ENCODE assay signal across 21 cellular contexts in the genomic region with DNA sequence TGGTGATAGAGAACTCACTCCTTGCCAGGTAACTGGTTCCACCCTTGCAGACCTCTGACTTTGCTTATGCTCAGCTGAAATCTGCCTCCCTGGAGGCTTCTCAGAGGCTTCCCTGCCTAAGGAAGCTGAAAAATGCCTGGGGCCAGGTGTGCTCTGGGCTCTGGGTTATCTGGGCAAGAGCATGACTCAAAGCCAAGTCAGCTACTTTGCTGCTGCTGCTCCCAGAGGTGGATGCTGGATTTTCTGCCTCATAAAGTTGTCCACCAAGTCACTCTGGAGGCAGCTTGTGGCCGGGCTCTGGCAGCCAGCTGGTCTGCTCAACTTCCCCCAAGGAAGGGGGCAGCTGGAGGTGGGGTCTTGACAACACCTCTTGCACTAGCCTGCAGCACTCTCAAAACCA.
A peak's percentile ranks its signal among the peaks of the same experiment; 100 is the strongest.
DNase-seq lines count a peak whose midpoint lies in the region; ATAC-seq and TF ChIP-seq lines count a peak whose summit lies in the region.
"Had no signal": no experiment of that assay in that cellular context is flagged by ENCODE, and none has a peak within 500 bp of the region (broad histone marks: within the 10 kb centered on the region; RNA-seq: fewer than 3 reads in every experiment).

No MANE protein-coding gene starts in this region.

- H3K9me3 ChIP-seq in AG04450 (ENCODE audit: control insufficient read depth, insufficient read depth, low read length) (no peaks in the 10 kb centered on the region), endodermal cell (ENCODE audit: control insufficient read depth, low read length) (no peaks in the 10 kb centered on the region), lung (ENCODE audit: control insufficient read depth in 2 of 2, insufficient read depth in 1 of 2, low read length in 1 of 2) (peaks cover 0 to 3% of the 10 kb centered on the region in 2 donors)
- H3K9me3 ChIP-seq: uterus had no signal

- no peaks in the 10 kb centered on the region for H3K36me3 Mint-ChIP-seq in endodermal cell (ENCODE audit: low read depth)
- no peaks in the 10 kb centered on the region for H3K36me3 Mint-ChIP-seq in effector memory CD8-positive, alpha-beta T cell (ENCODE audit: insufficient read depth)
- H3K36me3 Mint-ChIP-seq: CD14-positive monocyte, mesothelial cell of epicardium had no signal

- H3K27me3 ChIP-seq in AG04450 (ENCODE audit: control insufficient read depth, insufficient read depth, low read length) (no peaks in the 10 kb centered on the region), endodermal cell (ENCODE audit: control insufficient read depth, insufficient read depth, low read length, poor library complexity, severe bottlenecking) (no peaks in the 10 kb centered on the region), lung (ENCODE audit: control insufficient read depth, insufficient read depth) (no peaks in the 10 kb centered on the region)
- H3K27me3 ChIP-seq: uterus had no signal

- peaks cover 65% of the 10 kb centered on the region for H3K9me3 Mint-ChIP-seq in endodermal cell
- H3K9me3 Mint-ChIP-seq in effector memory CD8-positive, alpha-beta T cell = no peaks in the 10 kb centered on the region
- H3K9me3 Mint-ChIP-seq: activated CD4-positive, alpha-beta T cell treated with anti-CD3 and anti-CD28 coated beads, Interleukin-2, amount 10 ng/mL, durations not matched to agents 24 days and 14 days; neural crest cell had no signal

- H3K9ac ChIP-seq in endodermal cell (ENCODE audit: extremely low read depth, low read length, poor library complexity, severe bottlenecking) = no peak overlapping the region

- 83% methylated on average over 1 of the region's 1 CpG; no CpG with 5 or more reads in 1 of the 2 experiments for WGBS in endodermal cell (ENCODE audit: insufficient coverage in 1 of 2, insufficient read length in 1 of 2), 2 experiments
- 75 to 88% methylated on average over 1 of the region's 1 CpG for WGBS in lung, 2 donors

- DNase-seq in AG04450 (ENCODE audit: low read depth, low spot score) (no peak), M059J (ENCODE audit: low read depth) (peak; percentile 88), endodermal cell (peak; percentile 36), lung (ENCODE audit: low spot score) (peak; percentile 7), RKO (ENCODE audit: low spot score) (no peak)
- DNase-seq in effector memory CD8-positive, alpha-beta T cell = no peak
- DNase-seq: amygdala; cerebellar nuclear complex; DMS79; H9; NCI-H1694; NCI-H446; stimulated activated naive CD8-positive, alpha-beta T cell treated with anti-CD3 and anti-CD28 coated beads, Interleukin-15, Interleukin-2, amounts not matched to agents 100 U/mL and 50 U/mL, for 24 hours; uterus had no signal

- ATAC-seq in lung (ENCODE audit: insufficient read depth, low FRiP score) = no peak
- no peak for ATAC-seq in HG02759 (IDR thresholded peaks at IDR 0.05; ENCODE audit: unreplicated experiment)
- no peak for ATAC-seq in effector memory CD8-positive, alpha-beta T cell (replicated peaks)
- no peak for ATAC-seq in HG03565 (IDR thresholded peaks at IDR 0.05; ENCODE audit: unreplicated experiment)
- ATAC-seq: stimulated activated naive CD8-positive, alpha-beta T cell treated with anti-CD3 and anti-CD28 coated beads, Interleukin-15, Interleukin-2, amounts not matched to agents 100 U/mL and 50 U/mL, for 24 hours had no signal

- no peaks in the 10 kb centered on the region for H3K27me3 Mint-ChIP-seq in endodermal cell (ENCODE audit: insufficient read depth)
- no peaks in the 10 kb centered on the region for H3K27me3 Mint-ChIP-seq in effector memory CD8-positive, alpha-beta T cell
- H3K27me3 Mint-ChIP-seq: activated CD4-positive, alpha-beta T cell treated with anti-CD3 and anti-CD28 coated beads, Interleukin-2, amount 10 ng/mL, durations not matched to agents 24 days and 14 days had no signal

- H3K4me3 ChIP-seq in AG04450 (ENCODE audit: low read depth, low read length) (no peak overlapping the region), endodermal cell (ENCODE audit: low read length) (no peak overlapping the region), lung (no peak overlapping the region)
- H3K4me3 ChIP-seq: SK-N-MC, uterus had no signal

- no peak overlapping the region for H3K4me3 Mint-ChIP-seq in endodermal cell
- H3K4me3 Mint-ChIP-seq in effector memory CD8-positive, alpha-beta T cell = no peak overlapping the region
- H3K4me3 Mint-ChIP-seq: activated CD4-positive, alpha-beta T cell treated with anti-CD3 and anti-CD28 coated beads, Interleukin-2, amount 10 ng/mL, durations not matched to agents 24 days and 14 days; CD14-positive monocyte; H9; mesothelial cell of epicardium; neural crest cell had no signal

- H3K36me3 ChIP-seq in endodermal cell (ENCODE audit: control insufficient read depth, insufficient read depth, low read length) = no peaks in the 10 kb centered on the region
- H3K36me3 ChIP-seq in lung (ENCODE audit: control insufficient read depth in 2 of 2, insufficient read depth in 2 of 2, low read length in 2 of 2) = no peaks in the 10 kb centered on the region
- H3K36me3 ChIP-seq: uterus had no signal

- POLR2A ChIA-PET in AG04450 (lab: Yijun Ruan, JAX) = no interaction called here

- H3K4me1 Mint-ChIP-seq in endodermal cell = peaks cover 5% of the 10 kb centered on the region
- no peaks in the 10 kb centered on the region for H3K4me1 Mint-ChIP-seq in effector memory CD8-positive, alpha-beta T cell (ENCODE audit: low read depth in 2 of 2)
- H3K4me1 Mint-ChIP-seq: activated CD4-positive, alpha-beta T cell treated with anti-CD3 and anti-CD28 coated beads, Interleukin-2, amount 10 ng/mL, durations not matched to agents 24 days and 14 days had no signal

- H3K4me1 ChIP-seq in endodermal cell (ENCODE audit: control insufficient read depth, insufficient read depth, low read length) = no peaks in the 10 kb centered on the region
- H3K4me1 ChIP-seq in lung (ENCODE audit: control insufficient read depth in 2 of 2, insufficient read depth in 2 of 2, low read length in 2 of 2) = peaks cover 0 to 9% of the 10 kb centered on the region in 2 donors
- H3K4me1 ChIP-seq: uterus had no signal

- CTCF ChIA-PET in AG04450 (lab: Charles Lee) = no interaction called here

- TF ChIP-seq CTCF in AG04450 (IDR thresholded peaks at IDR 0.05; ENCODE audit: low read depth, low read length) (0 out of 2 replicates have a peak, but pooled peaks have one; percentile 2), endodermal cell (conservative IDR thresholded peaks at IDR 0.05) (no peak), lung (IDR thresholded peaks at IDR 0.05; ENCODE audit: control extremely low read depth, extremely low read depth) (no peak)

- no peak overlapping the region for H3K27ac ChIP-seq in AG04450 (ENCODE audit: low read depth, low read length)
- H3K27ac ChIP-seq in endodermal cell (ENCODE audit: low read depth, low read length) = no peak overlapping the region
- H3K27ac ChIP-seq in lung (ENCODE audit: low read depth in 1 of 2, low read length in 1 of 2) = no peak overlapping the region
- H3K27ac ChIP-seq: SK-N-MC, uterus had no signal

- H3K27ac Mint-ChIP-seq in endodermal cell = no peak overlapping the region
- no peak overlapping the region for H3K27ac Mint-ChIP-seq in effector memory CD8-positive, alpha-beta T cell
- H3K27ac Mint-ChIP-seq: activated CD4-positive, alpha-beta T cell treated with anti-CD3 and anti-CD28 coated beads, Interleukin-2, amount 10 ng/mL, durations not matched to agents 24 days and 14 days; CD14-positive monocyte; H9 had no signal

Comparison
In these comparisons a context has a peak if more than half of its experiments do, and no peak if none do; other contexts are left out.
1. DNase-seq: peak in M059J (single experiment), endodermal cell (single experiment) and lung (single experiment); none in AG04450 (single experiment), effector memory CD8-positive, alpha-beta T cell (0 of 3) and RKO (single experiment).